In the genomic region with DNA sequence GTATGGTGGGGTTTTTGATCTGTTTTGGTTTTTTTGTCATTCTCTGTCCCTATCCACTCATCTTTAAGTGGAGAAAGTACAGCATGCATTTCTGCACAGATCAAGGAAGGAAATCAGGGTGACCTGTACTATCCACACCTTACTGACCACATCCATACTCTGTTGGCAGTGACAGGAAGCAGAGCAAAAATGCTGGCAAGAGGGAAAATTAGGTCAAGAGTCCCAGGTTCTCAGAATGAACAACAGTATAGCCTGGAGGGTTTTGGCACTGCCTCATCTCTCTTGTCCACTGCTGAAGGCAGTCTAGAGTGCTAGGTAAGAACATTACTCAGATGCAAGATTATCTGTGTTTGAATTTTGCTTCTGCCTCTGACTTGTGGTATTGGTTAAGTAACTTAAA, we compare ENCODE assay signal across 1 cellular context.
TF ChIP-seq lines count a peak whose summit lies in the region.

No MANE protein-coding gene starts in this region.

TF ChIP-seq in GM12878, 131 proteins besides CTCF, POLR2A, EP300 and RAD21 (continued from another document):
- no peak for TF ChIP-seq SKIL (IDR thresholded peaks at IDR 0.05; ENCODE audit: low read depth, poor library complexity, severe bottlenecking)
- TF ChIP-seq ZZZ3 (IDR thresholded peaks at IDR 0.05; ENCODE audit: control insufficient read depth, insufficient read length, low read depth), result no peak
